Comparison of ENCODE assay signal across 1 cellular context in the genomic region with DNA sequence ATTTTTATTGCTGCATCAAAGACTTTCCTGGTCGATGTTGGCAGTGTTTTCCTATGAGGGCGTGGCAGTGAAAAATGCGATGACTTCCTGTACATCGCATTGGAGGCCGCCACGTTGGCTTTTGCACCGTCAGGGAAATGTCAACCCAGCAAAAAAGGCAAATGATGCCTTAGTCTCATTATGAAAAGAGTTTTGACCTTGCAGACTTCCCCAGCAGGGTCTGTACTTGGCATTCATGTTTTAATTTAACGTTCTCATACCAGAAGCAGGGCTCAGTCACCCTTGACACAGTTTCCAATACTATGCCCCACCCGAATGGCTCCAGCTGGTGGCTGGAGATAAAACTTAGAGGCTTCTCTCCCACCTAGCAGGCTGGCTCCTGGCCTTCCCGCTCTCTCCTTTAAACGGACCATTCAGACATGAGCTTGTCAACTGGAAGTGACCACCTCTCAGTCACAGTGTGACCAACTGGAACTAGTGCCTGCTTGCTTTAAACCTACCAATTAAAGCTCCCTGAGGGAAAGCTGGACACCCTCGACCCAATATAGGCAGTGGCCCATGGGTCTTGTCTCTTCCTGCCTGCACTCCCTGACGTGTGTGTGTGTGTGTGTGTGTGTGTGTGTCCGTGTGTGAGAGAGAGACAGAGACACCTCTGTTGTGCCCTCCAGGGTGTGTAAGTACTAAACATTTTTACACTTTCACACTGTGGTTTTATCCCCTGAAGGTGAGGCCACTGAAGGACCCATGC.
TF ChIP-seq lines count a peak whose summit lies in the region.

No MANE protein-coding gene starts in this region.

TF ChIP-seq in K562, 482 proteins besides CTCF, POLR2A, EP300 and RAD21 (continued from another document and continues in another):
- TF ChIP-seq RHOXF2B (CRISPR knock-in tag; conservative IDR thresholded peaks at IDR 0.05) (no peak), PTTG1 (tag; IDR thresholded peaks at IDR 0.05; ENCODE audit: low read depth) (0 out of 2 replicates have a peak, but pooled peaks have one; percentile 16), ZNF780A (CRISPR knock-in tag; IDR thresholded peaks at IDR 0.05) (no peak), ZNF239 (CRISPR knock-in tag; IDR thresholded peaks at IDR 0.05) (peak; percentile 9; the same call in 1 of the 2 replicates), HDAC8 (tag; IDR thresholded peaks at IDR 0.05) (no peak), TSC22D4 (tag; IDR thresholded peaks at IDR 0.05) (no peak), MCM3 (IDR thresholded peaks at IDR 0.05) (no peak), TRIM24 (IDR thresholded peaks at IDR 0.05) (peak; percentile 77 to 82), POLR2AphosphoS2 (IDR thresholded peaks at IDR 0.05; ENCODE audit: low read length) (no peak), ZNF57 (CRISPR knock-in tag; IDR thresholded peaks at IDR 0.05) (no peak), ATF7 (IDR thresholded peaks at IDR 0.05) (peak; percentile 74), NR2C1 (IDR thresholded peaks at IDR 0.05) (peak; percentile 18; the same call in 1 of the 2 replicates), NR2C1 (tag; IDR thresholded peaks at IDR 0.05) (peak; percentile 51), CREM (IDR thresholded peaks at IDR 0.05; ENCODE audit: low read depth) (peak; percentile 61), HNRNPK (IDR thresholded peaks at IDR 0.05; ENCODE audit: low read depth, low read length, poor library complexity, severe bottlenecking) (no peak), ZKSCAN8 (CRISPR knock-in tag; IDR thresholded peaks at IDR 0.05) (no peak; the same call in 1 of the 2 replicates), ZFX (CRISPR knock-in tag; IDR thresholded peaks at IDR 0.05) (peak; percentile 65; the same call in 1 of the 2 replicates), PPARD (CRISPR knock-in tag; IDR thresholded peaks at IDR 0.05) (no peak), FOXA1 (IDR thresholded peaks at IDR 0.05; ENCODE audit: borderline replicate concordance) (no peak), TEAD4 (IDR thresholded peaks at IDR 0.05; ENCODE audit: low read length) (peak; percentile 95), TEAD4 (CRISPR knock-in tag; IDR thresholded peaks at IDR 0.05; ENCODE audit: borderline replicate concordance) (no peak), TAF1 (IDR thresholded peaks at IDR 0.05; ENCODE audit: control insufficient read depth, extremely low read depth, insufficient read depth, low read length, severe bottlenecking) (peak; percentile 55), HNRNPUL1 (IDR thresholded peaks at IDR 0.05; ENCODE audit: low read length) (no peak), PTRF (tag; IDR thresholded peaks at IDR 0.05) (no peak), DNMT1 (IDR thresholded peaks at IDR 0.05) (no peak)
- TF ChIP-seq, protein P1, sequence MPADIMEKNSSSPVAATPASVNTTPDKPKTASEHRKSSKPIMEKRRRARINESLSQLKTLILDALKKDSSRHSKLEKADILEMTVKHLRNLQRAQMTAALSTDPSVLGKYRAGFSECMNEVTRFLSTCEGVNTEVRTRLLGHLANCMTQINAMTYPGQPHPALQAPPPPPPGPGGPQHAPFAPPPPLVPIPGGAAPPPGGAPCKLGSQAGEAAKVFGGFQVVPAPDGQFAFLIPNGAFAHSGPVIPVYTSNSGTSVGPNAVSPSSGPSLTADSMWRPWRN (IDR thresholded peaks at IDR 0.05; ENCODE audit: low read depth), result peak; percentile 48; the same call in 1 of the 2 replicates
- TF ChIP-seq, protein P2, sequence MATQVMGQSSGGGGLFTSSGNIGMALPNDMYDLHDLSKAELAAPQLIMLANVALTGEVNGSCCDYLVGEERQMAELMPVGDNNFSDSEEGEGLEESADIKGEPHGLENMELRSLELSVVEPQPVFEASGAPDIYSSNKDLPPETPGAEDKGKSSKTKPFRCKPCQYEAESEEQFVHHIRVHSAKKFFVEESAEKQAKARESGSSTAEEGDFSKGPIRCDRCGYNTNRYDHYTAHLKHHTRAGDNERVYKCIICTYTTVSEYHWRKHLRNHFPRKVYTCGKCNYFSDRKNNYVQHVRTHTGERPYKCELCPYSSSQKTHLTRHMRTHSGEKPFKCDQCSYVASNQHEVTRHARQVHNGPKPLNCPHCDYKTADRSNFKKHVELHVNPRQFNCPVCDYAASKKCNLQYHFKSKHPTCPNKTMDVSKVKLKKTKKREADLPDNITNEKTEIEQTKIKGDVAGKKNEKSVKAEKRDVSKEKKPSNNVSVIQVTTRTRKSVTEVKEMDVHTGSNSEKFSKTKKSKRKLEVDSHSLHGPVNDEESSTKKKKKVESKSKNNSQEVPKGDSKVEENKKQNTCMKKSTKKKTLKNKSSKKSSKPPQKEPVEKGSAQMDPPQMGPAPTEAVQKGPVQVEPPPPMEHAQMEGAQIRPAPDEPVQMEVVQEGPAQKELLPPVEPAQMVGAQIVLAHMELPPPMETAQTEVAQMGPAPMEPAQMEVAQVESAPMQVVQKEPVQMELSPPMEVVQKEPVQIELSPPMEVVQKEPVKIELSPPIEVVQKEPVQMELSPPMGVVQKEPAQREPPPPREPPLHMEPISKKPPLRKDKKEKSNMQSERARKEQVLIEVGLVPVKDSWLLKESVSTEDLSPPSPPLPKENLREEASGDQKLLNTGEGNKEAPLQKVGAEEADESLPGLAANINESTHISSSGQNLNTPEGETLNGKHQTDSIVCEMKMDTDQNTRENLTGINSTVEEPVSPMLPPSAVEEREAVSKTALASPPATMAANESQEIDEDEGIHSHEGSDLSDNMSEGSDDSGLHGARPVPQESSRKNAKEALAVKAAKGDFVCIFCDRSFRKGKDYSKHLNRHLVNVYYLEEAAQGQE (CRISPR knock-in tag; IDR thresholded peaks at IDR 0.05; ENCODE audit: low read depth), result no peak
- TF ChIP-seq, protein P3, sequence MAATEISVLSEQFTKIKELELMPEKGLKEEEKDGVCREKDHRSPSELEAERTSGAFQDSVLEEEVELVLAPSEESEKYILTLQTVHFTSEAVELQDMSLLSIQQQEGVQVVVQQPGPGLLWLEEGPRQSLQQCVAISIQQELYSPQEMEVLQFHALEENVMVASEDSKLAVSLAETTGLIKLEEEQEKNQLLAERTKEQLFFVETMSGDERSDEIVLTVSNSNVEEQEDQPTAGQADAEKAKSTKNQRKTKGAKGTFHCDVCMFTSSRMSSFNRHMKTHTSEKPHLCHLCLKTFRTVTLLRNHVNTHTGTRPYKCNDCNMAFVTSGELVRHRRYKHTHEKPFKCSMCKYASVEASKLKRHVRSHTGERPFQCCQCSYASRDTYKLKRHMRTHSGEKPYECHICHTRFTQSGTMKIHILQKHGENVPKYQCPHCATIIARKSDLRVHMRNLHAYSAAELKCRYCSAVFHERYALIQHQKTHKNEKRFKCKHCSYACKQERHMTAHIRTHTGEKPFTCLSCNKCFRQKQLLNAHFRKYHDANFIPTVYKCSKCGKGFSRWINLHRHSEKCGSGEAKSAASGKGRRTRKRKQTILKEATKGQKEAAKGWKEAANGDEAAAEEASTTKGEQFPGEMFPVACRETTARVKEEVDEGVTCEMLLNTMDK (IDR thresholded peaks at IDR 0.05; ENCODE audit: borderline replicate concordance, insufficient read depth, low read depth, low read length, poor library complexity, severe bottlenecking), result no peak
- TF ChIP-seq, protein P4, sequence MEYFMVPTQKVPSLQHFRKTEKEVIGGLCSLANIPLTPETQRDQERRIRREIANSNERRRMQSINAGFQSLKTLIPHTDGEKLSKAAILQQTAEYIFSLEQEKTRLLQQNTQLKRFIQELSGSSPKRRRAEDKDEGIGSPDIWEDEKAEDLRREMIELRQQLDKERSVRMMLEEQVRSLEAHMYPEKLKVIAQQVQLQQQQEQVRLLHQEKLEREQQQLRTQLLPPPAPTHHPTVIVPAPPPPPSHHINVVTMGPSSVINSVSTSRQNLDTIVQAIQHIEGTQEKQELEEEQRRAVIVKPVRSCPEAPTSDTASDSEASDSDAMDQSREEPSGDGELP (CRISPR knock-in tag; IDR thresholded peaks at IDR 0.05; ENCODE audit: borderline replicate concordance), result peak; percentile 98
- TF ChIP-seq, protein P5, sequence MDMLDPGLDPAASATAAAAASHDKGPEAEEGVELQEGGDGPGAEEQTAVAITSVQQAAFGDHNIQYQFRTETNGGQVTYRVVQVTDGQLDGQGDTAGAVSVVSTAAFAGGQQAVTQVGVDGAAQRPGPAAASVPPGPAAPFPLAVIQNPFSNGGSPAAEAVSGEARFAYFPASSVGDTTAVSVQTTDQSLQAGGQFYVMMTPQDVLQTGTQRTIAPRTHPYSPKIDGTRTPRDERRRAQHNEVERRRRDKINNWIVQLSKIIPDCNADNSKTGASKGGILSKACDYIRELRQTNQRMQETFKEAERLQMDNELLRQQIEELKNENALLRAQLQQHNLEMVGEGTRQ (CRISPR knock-in tag; IDR thresholded peaks at IDR 0.05), result no peak
- TF ChIP-seq, protein P6, sequence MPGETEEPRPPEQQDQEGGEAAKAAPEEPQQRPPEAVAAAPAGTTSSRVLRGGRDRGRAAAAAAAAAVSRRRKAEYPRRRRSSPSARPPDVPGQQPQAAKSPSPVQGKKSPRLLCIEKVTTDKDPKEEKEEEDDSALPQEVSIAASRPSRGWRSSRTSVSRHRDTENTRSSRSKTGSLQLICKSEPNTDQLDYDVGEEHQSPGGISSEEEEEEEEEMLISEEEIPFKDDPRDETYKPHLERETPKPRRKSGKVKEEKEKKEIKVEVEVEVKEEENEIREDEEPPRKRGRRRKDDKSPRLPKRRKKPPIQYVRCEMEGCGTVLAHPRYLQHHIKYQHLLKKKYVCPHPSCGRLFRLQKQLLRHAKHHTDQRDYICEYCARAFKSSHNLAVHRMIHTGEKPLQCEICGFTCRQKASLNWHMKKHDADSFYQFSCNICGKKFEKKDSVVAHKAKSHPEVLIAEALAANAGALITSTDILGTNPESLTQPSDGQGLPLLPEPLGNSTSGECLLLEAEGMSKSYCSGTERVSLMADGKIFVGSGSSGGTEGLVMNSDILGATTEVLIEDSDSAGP (CRISPR knock-in tag; IDR thresholded peaks at IDR 0.05), result no peak
- TF ChIP-seq, protein P7, sequence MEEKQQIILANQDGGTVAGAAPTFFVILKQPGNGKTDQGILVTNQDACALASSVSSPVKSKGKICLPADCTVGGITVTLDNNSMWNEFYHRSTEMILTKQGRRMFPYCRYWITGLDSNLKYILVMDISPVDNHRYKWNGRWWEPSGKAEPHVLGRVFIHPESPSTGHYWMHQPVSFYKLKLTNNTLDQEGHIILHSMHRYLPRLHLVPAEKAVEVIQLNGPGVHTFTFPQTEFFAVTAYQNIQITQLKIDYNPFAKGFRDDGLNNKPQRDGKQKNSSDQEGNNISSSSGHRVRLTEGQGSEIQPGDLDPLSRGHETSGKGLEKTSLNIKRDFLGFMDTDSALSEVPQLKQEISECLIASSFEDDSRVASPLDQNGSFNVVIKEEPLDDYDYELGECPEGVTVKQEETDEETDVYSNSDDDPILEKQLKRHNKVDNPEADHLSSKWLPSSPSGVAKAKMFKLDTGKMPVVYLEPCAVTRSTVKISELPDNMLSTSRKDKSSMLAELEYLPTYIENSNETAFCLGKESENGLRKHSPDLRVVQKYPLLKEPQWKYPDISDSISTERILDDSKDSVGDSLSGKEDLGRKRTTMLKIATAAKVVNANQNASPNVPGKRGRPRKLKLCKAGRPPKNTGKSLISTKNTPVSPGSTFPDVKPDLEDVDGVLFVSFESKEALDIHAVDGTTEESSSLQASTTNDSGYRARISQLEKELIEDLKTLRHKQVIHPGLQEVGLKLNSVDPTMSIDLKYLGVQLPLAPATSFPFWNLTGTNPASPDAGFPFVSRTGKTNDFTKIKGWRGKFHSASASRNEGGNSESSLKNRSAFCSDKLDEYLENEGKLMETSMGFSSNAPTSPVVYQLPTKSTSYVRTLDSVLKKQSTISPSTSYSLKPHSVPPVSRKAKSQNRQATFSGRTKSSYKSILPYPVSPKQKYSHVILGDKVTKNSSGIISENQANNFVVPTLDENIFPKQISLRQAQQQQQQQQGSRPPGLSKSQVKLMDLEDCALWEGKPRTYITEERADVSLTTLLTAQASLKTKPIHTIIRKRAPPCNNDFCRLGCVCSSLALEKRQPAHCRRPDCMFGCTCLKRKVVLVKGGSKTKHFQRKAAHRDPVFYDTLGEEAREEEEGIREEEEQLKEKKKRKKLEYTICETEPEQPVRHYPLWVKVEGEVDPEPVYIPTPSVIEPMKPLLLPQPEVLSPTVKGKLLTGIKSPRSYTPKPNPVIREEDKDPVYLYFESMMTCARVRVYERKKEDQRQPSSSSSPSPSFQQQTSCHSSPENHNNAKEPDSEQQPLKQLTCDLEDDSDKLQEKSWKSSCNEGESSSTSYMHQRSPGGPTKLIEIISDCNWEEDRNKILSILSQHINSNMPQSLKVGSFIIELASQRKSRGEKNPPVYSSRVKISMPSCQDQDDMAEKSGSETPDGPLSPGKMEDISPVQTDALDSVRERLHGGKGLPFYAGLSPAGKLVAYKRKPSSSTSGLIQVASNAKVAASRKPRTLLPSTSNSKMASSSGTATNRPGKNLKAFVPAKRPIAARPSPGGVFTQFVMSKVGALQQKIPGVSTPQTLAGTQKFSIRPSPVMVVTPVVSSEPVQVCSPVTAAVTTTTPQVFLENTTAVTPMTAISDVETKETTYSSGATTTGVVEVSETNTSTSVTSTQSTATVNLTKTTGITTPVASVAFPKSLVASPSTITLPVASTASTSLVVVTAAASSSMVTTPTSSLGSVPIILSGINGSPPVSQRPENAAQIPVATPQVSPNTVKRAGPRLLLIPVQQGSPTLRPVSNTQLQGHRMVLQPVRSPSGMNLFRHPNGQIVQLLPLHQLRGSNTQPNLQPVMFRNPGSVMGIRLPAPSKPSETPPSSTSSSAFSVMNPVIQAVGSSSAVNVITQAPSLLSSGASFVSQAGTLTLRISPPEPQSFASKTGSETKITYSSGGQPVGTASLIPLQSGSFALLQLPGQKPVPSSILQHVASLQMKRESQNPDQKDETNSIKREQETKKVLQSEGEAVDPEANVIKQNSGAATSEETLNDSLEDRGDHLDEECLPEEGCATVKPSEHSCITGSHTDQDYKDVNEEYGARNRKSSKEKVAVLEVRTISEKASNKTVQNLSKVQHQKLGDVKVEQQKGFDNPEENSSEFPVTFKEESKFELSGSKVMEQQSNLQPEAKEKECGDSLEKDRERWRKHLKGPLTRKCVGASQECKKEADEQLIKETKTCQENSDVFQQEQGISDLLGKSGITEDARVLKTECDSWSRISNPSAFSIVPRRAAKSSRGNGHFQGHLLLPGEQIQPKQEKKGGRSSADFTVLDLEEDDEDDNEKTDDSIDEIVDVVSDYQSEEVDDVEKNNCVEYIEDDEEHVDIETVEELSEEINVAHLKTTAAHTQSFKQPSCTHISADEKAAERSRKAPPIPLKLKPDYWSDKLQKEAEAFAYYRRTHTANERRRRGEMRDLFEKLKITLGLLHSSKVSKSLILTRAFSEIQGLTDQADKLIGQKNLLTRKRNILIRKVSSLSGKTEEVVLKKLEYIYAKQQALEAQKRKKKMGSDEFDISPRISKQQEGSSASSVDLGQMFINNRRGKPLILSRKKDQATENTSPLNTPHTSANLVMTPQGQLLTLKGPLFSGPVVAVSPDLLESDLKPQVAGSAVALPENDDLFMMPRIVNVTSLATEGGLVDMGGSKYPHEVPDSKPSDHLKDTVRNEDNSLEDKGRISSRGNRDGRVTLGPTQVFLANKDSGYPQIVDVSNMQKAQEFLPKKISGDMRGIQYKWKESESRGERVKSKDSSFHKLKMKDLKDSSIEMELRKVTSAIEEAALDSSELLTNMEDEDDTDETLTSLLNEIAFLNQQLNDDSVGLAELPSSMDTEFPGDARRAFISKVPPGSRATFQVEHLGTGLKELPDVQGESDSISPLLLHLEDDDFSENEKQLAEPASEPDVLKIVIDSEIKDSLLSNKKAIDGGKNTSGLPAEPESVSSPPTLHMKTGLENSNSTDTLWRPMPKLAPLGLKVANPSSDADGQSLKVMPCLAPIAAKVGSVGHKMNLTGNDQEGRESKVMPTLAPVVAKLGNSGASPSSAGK (IDR thresholded peaks at IDR 0.05), result peak; percentile 92
- TF ChIP-seq, protein P8, sequence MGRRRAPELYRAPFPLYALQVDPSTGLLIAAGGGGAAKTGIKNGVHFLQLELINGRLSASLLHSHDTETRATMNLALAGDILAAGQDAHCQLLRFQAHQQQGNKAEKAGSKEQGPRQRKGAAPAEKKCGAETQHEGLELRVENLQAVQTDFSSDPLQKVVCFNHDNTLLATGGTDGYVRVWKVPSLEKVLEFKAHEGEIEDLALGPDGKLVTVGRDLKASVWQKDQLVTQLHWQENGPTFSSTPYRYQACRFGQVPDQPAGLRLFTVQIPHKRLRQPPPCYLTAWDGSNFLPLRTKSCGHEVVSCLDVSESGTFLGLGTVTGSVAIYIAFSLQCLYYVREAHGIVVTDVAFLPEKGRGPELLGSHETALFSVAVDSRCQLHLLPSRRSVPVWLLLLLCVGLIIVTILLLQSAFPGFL (CRISPR knock-in tag; IDR thresholded peaks at IDR 0.05), result peak; percentile 38; the same call in 1 of the 2 replicates
